In genomic region chr4:8214091-8214490, GRCh38 we compare ENCODE assay signal across 25 cellular contexts. TPM values are rescaled to one million over a fixed set of nuclear protein-coding genes. Genes with fewer than 3 reads are reported as not detected.
A peak's percentile ranks its signal among the peaks of the same experiment; 100 is the strongest.
DNase-seq lines count a peak whose midpoint lies in the region; ATAC-seq, FAIRE-seq and TF ChIP-seq lines count a peak whose summit lies in the region.
"Had no signal": no experiment of that assay in that cellular context is flagged by ENCODE, and none has a peak within 500 bp of the region (broad histone marks: within the 10 kb centered on the region; RNA-seq: fewer than 3 reads in every experiment).

No MANE protein-coding gene starts in this region.

- H4K20me1 ChIP-seq in BLaER1 treated with 17β-estradiol and CSF1 and Interleukin-3, amounts not matched to agents 10 nM and 100 nM, result peaks cover 0 to 96% (median 0%) of the 10 kb centered on the region in 11 experiments; a peak in 8 of 22 replicates

- H2BK15ac ChIP-seq in neuronal stem cell (ENCODE audit: low read length), result no peak overlapping the region

- H3K79me1 ChIP-seq in neuronal stem cell (ENCODE audit: low read depth, low read length), result no peaks in the 10 kb centered on the region

- no peak overlapping the region for H4K91ac ChIP-seq in neuronal stem cell (ENCODE audit: low read depth, low read length, poor library complexity)

- H3K36me3 Mint-ChIP-seq in T-helper 17 cell (ENCODE audit: low read depth), result no peaks in the 10 kb centered on the region

- no peak overlapping the region for H2BK5ac ChIP-seq in neuronal stem cell (ENCODE audit: low read length)

- H3K36me3 ChIP-seq in BLaER1 treated with 17β-estradiol and CSF1 and Interleukin-3, amounts not matched to agents 10 nM and 100 nM, result peaks cover 44 to 95% (median 66%) of the 10 kb centered on the region in 11 experiments; a peak in 18 of 22 replicates
- H3K36me3 ChIP-seq in kidney (ENCODE audit: control insufficient read depth in 1 of 2, insufficient read depth in 2 of 2, low read length in 2 of 2) (peaks cover 17 to 44% of the 10 kb centered on the region in 2 donors), neuronal stem cell (replicated peaks in 1 of 2; ENCODE audit: control insufficient read depth in 2 of 2, insufficient read depth in 2 of 2, low read length in 2 of 2) (no peaks in the 10 kb centered on the region)

- intact Hi-C loops in kidney (cut with DNase I), result no loop called here

- WGBS in neuronal stem cell (ENCODE audit: extremely low coverage in 2 of 2, insufficient read length in 2 of 2, insufficient replicate concordance in 1 of 2), 2 donors, result no CpG with 5 or more reads among the region's 11 CpGs

- H3K9ac ChIP-seq in BLaER1 treated with 17β-estradiol and CSF1 and Interleukin-3, amounts not matched to agents 10 nM and 100 nM, result peak overlapping the region in 2 of 11 experiments; percentile 13 to 30; a peak in 1 of 22 replicates
- H3K9ac ChIP-seq in kidney (ENCODE audit: low read length in 2 of 2) (no peak overlapping the region), neuronal stem cell (ENCODE audit: low read depth, low read length, poor library complexity) (no peak overlapping the region)
- H3K9ac ChIP-seq: BLaER1, GM23248 had no signal

- H3K27me3 Mint-ChIP-seq in T-helper 17 cell, result no peaks in the 10 kb centered on the region
- H3K27me3 Mint-ChIP-seq: CD4-positive, CD25-positive, alpha-beta regulatory T cell; CD8-positive, alpha-beta memory T cell had no signal

- TF ChIP-seq POLR2A in erythroblast (IDR thresholded peaks at IDR 0.05; ENCODE audit: low read length), result no peak

- H3K23ac ChIP-seq in neuronal stem cell (ENCODE audit: low read depth, low read length, poor library complexity), result peak overlapping the region; percentile 32

- peak overlapping the region; percentile 63 for H3K18ac ChIP-seq in neuronal stem cell (ENCODE audit: low read length)

- peak overlapping the region in 8 of 11 experiments; percentile 18 to 66 (median 50); a peak in 12 of 22 replicates for H3K4me2 ChIP-seq in BLaER1 treated with 17β-estradiol and CSF1 and Interleukin-3, amounts not matched to agents 10 nM and 100 nM
- no peak overlapping the region for H3K4me2 ChIP-seq in neuronal stem cell (ENCODE audit: insufficient read depth, low read length, poor library complexity, severe bottlenecking)

- H3K4ac ChIP-seq in neuronal stem cell (ENCODE audit: low read length), result no peak overlapping the region

- no peak overlapping the region for H2AFZ ChIP-seq in neuronal stem cell (ENCODE audit: low read length)
- H2AFZ ChIP-seq: GM23248 had no signal

- H3K4me3 Mint-ChIP-seq in T-helper 17 cell, result no peak overlapping the region
- H3K4me3 Mint-ChIP-seq: CD8-positive, alpha-beta memory T cell; HFFc6 had no signal

- peaks cover 44 to 96% (median 72%) of the 10 kb centered on the region in 10 experiments for H3K4me1 ChIP-seq in BLaER1 treated with 17β-estradiol and CSF1 and Interleukin-3, amounts not matched to agents 10 nM and 100 nM
- H3K4me1 ChIP-seq in kidney (ENCODE audit: control insufficient read depth in 1 of 2, insufficient read depth in 1 of 2, low read depth in 1 of 2, low read length in 2 of 2) (peaks cover 14 to 15% of the 10 kb centered on the region in 2 donors), neuronal stem cell (ENCODE audit: control insufficient read depth in 2 of 2, insufficient read depth in 1 of 2, low read depth in 1 of 2, low read length in 2 of 2) (peaks cover 1 to 11% of the 10 kb centered on the region in 2 donors)

- peak overlapping the region; percentile 83 for H3K27ac Mint-ChIP-seq in T-helper 17 cell
- H3K27ac Mint-ChIP-seq: HFFc6 had no signal

- no peaks in the 10 kb centered on the region for H3K9me3 ChIP-seq in BLaER1 treated with 17β-estradiol and CSF1 and Interleukin-3, amounts not matched to agents 10 nM and 100 nM (replicated peaks in 1 of 11)
- H3K9me3 ChIP-seq in T-helper 17 cell (ENCODE audit: control insufficient read depth, low read length, poor library complexity, severe bottlenecking), result no peaks in the 10 kb centered on the region
- H3K9me3 ChIP-seq in kidney (ENCODE audit: control insufficient read depth in 1 of 2, low read length in 2 of 2), result no peaks in the 10 kb centered on the region
- no peaks in the 10 kb centered on the region for H3K9me3 ChIP-seq in neuronal stem cell (replicated peaks in 1 of 2; ENCODE audit: control insufficient read depth in 2 of 2, insufficient read depth in 1 of 2, low read depth in 1 of 2, low read length in 2 of 2)
- H3K9me3 ChIP-seq: BLaER1 had no signal

- H2AK5ac ChIP-seq in neuronal stem cell (ENCODE audit: low read depth, low read length), result peak overlapping the region; percentile 85

- H3K4me1 Mint-ChIP-seq in T-helper 17 cell, result peaks cover 4% of the 10 kb centered on the region
- H3K4me1 Mint-ChIP-seq: CD4-positive, CD25-positive, alpha-beta regulatory T cell had no signal

- H3K4me3 ChIP-seq in BLaER1 treated with 17β-estradiol and CSF1 and Interleukin-3, amounts not matched to agents 10 nM and 100 nM, result no peak overlapping the region
- no peak overlapping the region for H3K4me3 ChIP-seq in kidney (ENCODE audit: low read length in 2 of 2)
- H3K4me3 ChIP-seq in neuronal stem cell (ENCODE audit: low read length in 2 of 2), result no peak overlapping the region
- H3K4me3 ChIP-seq: BLaER1, GM23248 had no signal

- H4K8ac ChIP-seq in neuronal stem cell (ENCODE audit: low read depth, low read length), result no peak overlapping the region

- DNase-seq in T-helper 17 cell (no peak), kidney (peak; percentile 68), neuronal stem cell (ENCODE audit: low spot score) (no peak), erythroblast (lab: John Stamatoyannopoulos, UW) (no peak), NCI-H2029 (lab: John Stamatoyannopoulos, UW) (no peak)
- DNase-seq: 8988T; CD4-positive, CD25-positive, alpha-beta regulatory T cell; CD8-positive, alpha-beta memory T cell; DMS 273 treated with DMSO at 0.1 percent for 48 hours; DMS53; DND-41; EL; GM23248; H7; HFFc6; IMR-90 had no signal

- H3K27ac ChIP-seq in BLaER1 treated with 17β-estradiol and CSF1 and Interleukin-3, amounts not matched to agents 10 nM and 100 nM, result peak overlapping the region in 2 of 11 experiments; percentile 26; a peak in 2 of 22 replicates
- H3K27ac ChIP-seq in kidney (ENCODE audit: low read depth in 2 of 2, low read length in 2 of 2) (no peak overlapping the region), neuronal stem cell (replicated peaks; ENCODE audit: low read length) (no peak overlapping the region)
- H3K27ac ChIP-seq: BLaER1, GM23248 had no signal

- no peak for FAIRE-seq in kidney (lab: Jason Lieb, UNC)
- FAIRE-seq: GM12891, GM19239, HTR-8/SVneo had no signal

- H3K14ac ChIP-seq in neuronal stem cell (ENCODE audit: low read length), result peak overlapping the region; percentile 43

- no peak overlapping the region for H2BK120ac ChIP-seq in neuronal stem cell (ENCODE audit: low read depth, low read length)

- H3K27me3 ChIP-seq in BLaER1 treated with 17β-estradiol and CSF1 and Interleukin-3, amounts not matched to agents 10 nM and 100 nM, result no peaks in the 10 kb centered on the region
- H3K27me3 ChIP-seq in neuronal stem cell (ENCODE audit: control insufficient read depth in 3 of 3, insufficient read depth in 3 of 3, low read depth in 1 of 3, low read length in 3 of 3), result no peaks in the 10 kb centered on the region
- H3K27me3 ChIP-seq: BLaER1 had no signal

- no peak for TF ChIP-seq CTCF in kidney (IDR thresholded peaks at IDR 0.05; ENCODE audit: borderline replicate concordance, extremely low read depth, insufficient read depth)

- no peak overlapping the region for H2BK12ac ChIP-seq in neuronal stem cell (ENCODE audit: low read length)

- ATAC-seq in T-helper 17 cell, result no peak
- no peak for ATAC-seq in HG02571 (IDR thresholded peaks at IDR 0.05; ENCODE audit: unreplicated experiment)
- ATAC-seq: HCT116 had no signal

RNA-seq across cellular contexts. Expression of gene SH3TC1, which starts 15.0 kb away (rescaled TPM):
- total RNA-seq in T-helper 17 cell (100 to 1,000 TPM; 134 TPM), kidney (127 TPM)
- 43.1 TPM for polyA plus RNA-seq in kidney (ENCODE audit: insufficient read depth, low read depth, low replicate concordance)
- polyA plus RNA-seq in neuronal stem cell (2013, experiment 1 of 2), result 0.13 TPM
- 0.08 TPM for polyA plus RNA-seq in neuronal stem cell (2013, experiment 2 of 2)
- total RNA-seq: G401 had no signal

RNA-seq across cellular contexts. Expression of gene HTRA3, which starts 55.5 kb away (rescaled TPM):
- total RNA-seq in T-helper 17 cell (not detected), kidney (1.7 TPM)
- polyA plus RNA-seq in kidney (ENCODE audit: insufficient read depth, low read depth, low replicate concordance), result 6.5 TPM
- polyA plus RNA-seq in neuronal stem cell (2013, experiment 1 of 2), result 2.9 TPM
- 2.8 TPM for polyA plus RNA-seq in neuronal stem cell (2013, experiment 2 of 2)
- total RNA-seq: CD4-positive, CD25-positive, alpha-beta regulatory T cell; CD8-positive, alpha-beta memory T cell had no signal
- polyA plus RNA-seq: CD4-positive, CD25-positive, alpha-beta regulatory T cell; CD8-positive, alpha-beta memory T cell had no signal

RNA-seq across cellular contexts. Expression of gene ABLIM2, which starts 55.5 kb away (rescaled TPM):
- total RNA-seq in T-helper 17 cell (1 to 10 TPM; 4.1 to 4.3 TPM), kidney (23.3 TPM)
- 9.5 TPM for polyA plus RNA-seq in kidney (ENCODE audit: insufficient read depth, low read depth, low replicate concordance)
- polyA plus RNA-seq in neuronal stem cell (2013, experiment 1 of 2), result 0.78 TPM
- polyA plus RNA-seq in neuronal stem cell (2013, experiment 2 of 2), result 0.93 TPM
- total RNA-seq: GM23248 had no signal
- polyA plus RNA-seq: AG04450, GM23248 had no signal
